Comparison of ENCODE assay signal across 12 cellular contexts in the genomic region with DNA sequence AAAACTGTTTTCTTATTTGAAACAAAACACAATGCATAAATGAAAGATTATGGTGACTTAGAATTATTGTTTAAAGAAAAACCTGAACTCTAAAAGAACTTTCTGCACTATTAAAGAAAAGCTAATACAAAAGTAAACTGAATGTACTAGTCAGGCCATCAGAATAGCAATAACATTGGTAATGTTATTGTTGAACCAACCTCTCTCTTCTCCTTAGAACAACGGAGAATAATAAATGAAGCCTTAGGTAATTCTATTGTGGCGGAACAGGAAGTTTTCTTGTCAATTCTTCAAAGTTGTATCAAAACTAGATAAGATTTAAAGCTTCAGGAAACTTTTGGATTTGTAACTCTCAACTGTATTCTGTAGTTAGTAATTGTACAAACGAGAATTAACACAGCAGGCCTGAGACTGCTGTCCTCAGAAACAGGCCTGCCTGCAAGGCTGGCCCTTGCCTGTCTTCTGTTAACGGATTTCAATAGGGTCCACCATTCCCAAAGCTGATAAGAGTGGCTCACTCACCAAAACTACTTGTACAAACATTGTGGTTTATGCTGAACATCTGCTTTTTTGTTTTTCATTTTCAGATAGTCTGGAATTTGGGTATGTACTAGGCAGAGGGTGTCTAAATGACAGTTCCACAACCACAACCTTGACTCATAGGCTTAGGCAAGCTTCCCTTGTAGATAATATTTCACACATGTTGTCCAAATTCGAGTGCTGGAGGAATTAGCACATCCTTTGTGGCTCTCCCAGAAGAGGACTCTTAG.
DNase-seq lines count a peak whose midpoint lies in the region; ATAC-seq and TF ChIP-seq lines count a peak whose summit lies in the region.
"Had no signal": no experiment of that assay in that cellular context is flagged by ENCODE, and none has a peak within 500 bp of the region (broad histone marks: within the 10 kb centered on the region; RNA-seq: fewer than 3 reads in every experiment).

No MANE protein-coding gene starts in this region.

- H3K4me3 ChIP-seq in SJCRH30 (no peak overlapping the region), fibroblast of pulmonary artery (replicated peaks; ENCODE audit: low read depth, low read length) (no peak overlapping the region)

- DNase-seq in H4 (ENCODE audit: low spot score) (peak; percentile 38), SJCRH30 (peak; percentile 51 to 82), fibroblast of pulmonary artery (ENCODE audit: low read depth) (peak; percentile 97), renal cortical epithelial cell (ENCODE audit: low read depth) (peak; percentile 7), NCI-H510A (lab: John Stamatoyannopoulos, UW) (no peak)
- DNase-seq in stimulated activated CD4-positive, alpha-beta T cell treated with anti-CD3 and anti-CD28 coated beads, Interleukin-4, amount 100 ng/mL, for 1 hour: no peak
- DNase-seq in activated CD4-positive, alpha-beta T cell treated with anti-CD3 and anti-CD28 coated beads, Interleukin-2, amount 10 ng/mL, durations not matched to agents 7 days and 5 days: no peak
- DNase-seq: activated gamma-delta T cell; stimulated activated CD4-positive, alpha-beta T cell treated with anti-CD3 and anti-CD28 coated beads, Interleukin-1b, Interleukin-23, amount 100 ng/mL, for 48 hours; trophoblast cell had no signal

- H3K27ac Mint-ChIP-seq in activated CD4-positive, alpha-beta T cell treated with anti-CD3 and anti-CD28 coated beads, Interleukin-2, amount 10 ng/mL, durations not matched to agents 7 days and 5 days: no peak overlapping the region
- H3K27ac Mint-ChIP-seq: memory B cell had no signal

- H3K9me3 ChIP-seq in SJCRH30 (replicated peaks): no peaks in the 10 kb centered on the region

- peaks cover 12% of the 10 kb centered on the region for H3K4me1 ChIP-seq in SJCRH30

- H3K27me3 ChIP-seq in SJCRH30: no peaks in the 10 kb centered on the region; the same call in 1 of the 2 replicates

- ATAC-seq in HG03095 (IDR thresholded peaks at IDR 0.05; ENCODE audit: unreplicated experiment): no peak

- H3K27me3 Mint-ChIP-seq in activated CD4-positive, alpha-beta T cell treated with anti-CD3 and anti-CD28 coated beads, Interleukin-2, amount 10 ng/mL, durations not matched to agents 7 days and 5 days: no peaks in the 10 kb centered on the region
- H3K27me3 Mint-ChIP-seq: memory B cell had no signal

- peaks cover 2% of the 10 kb centered on the region for H3K9me3 Mint-ChIP-seq in activated CD4-positive, alpha-beta T cell treated with anti-CD3 and anti-CD28 coated beads, Interleukin-2, amount 10 ng/mL, durations not matched to agents 7 days and 5 days

- TF ChIP-seq CTCF in fibroblast of pulmonary artery (IDR thresholded peaks at IDR 0.05; ENCODE audit: low read length, missing control alignments): no peak

- no peaks in the 10 kb centered on the region for H3K36me3 Mint-ChIP-seq in activated CD4-positive, alpha-beta T cell treated with anti-CD3 and anti-CD28 coated beads, Interleukin-2, amount 10 ng/mL, durations not matched to agents 7 days and 5 days (ENCODE audit: low read depth)
- H3K36me3 Mint-ChIP-seq: memory B cell had no signal

- no peak overlapping the region for H3K27ac ChIP-seq in SJCRH30

- no peaks in the 10 kb centered on the region for H3K4me1 Mint-ChIP-seq in activated CD4-positive, alpha-beta T cell treated with anti-CD3 and anti-CD28 coated beads, Interleukin-2, amount 10 ng/mL, durations not matched to agents 7 days and 5 days
- H3K4me1 Mint-ChIP-seq: memory B cell had no signal

- no peak overlapping the region for H3K4me3 Mint-ChIP-seq in activated CD4-positive, alpha-beta T cell treated with anti-CD3 and anti-CD28 coated beads, Interleukin-2, amount 10 ng/mL, durations not matched to agents 7 days and 5 days
- H3K4me3 Mint-ChIP-seq: memory B cell had no signal

- POLR2A ChIA-PET in activated CD4-positive, alpha-beta T cell treated with anti-CD3 and anti-CD28 coated beads, Interleukin-2, amount 10 ng/mL, durations not matched to agents 7 days and 5 days (lab: Charles Lee): no interaction called here

- CTCF ChIA-PET in activated CD4-positive, alpha-beta T cell treated with anti-CD3 and anti-CD28 coated beads, Interleukin-2, amount 10 ng/mL, durations not matched to agents 7 days and 5 days (lab: Charles Lee): no interaction called here

- H3K36me3 ChIP-seq in SJCRH30: no peaks in the 10 kb centered on the region

Comparison
In these comparisons a context has a peak if more than half of its experiments do, and no peak if none do; other contexts are left out.
1. DNase-seq: peak in H4 (single experiment), SJCRH30 (2 of 2), fibroblast of pulmonary artery (single experiment) and renal cortical epithelial cell (single experiment); none in stimulated activated CD4-positive, alpha-beta T cell treated with anti-CD3 and anti-CD28 coated beads, Interleukin-4, amount 100 ng/mL, for 1 hour (single experiment), activated CD4-positive, alpha-beta T cell treated with anti-CD3 and anti-CD28 coated beads, Interleukin-2, amount 10 ng/mL, durations not matched to agents 7 days and 5 days (single experiment) and NCI-H510A (single experiment).